In genomic region chr14:81529391-81529790, GRCh38 we compare ENCODE assay signal across 16 cellular contexts. TPM values are rescaled to one million over a fixed set of nuclear protein-coding genes. Genes with fewer than 3 reads are reported as not detected.
A peak's percentile ranks its signal among the peaks of the same experiment; 100 is the strongest.
DNase-seq lines count a peak whose midpoint lies in the region; ATAC-seq, FAIRE-seq and TF ChIP-seq lines count a peak whose summit lies in the region.
"Had no signal": no experiment of that assay in that cellular context is flagged by ENCODE, and none has a peak within 500 bp of the region (broad histone marks: within the 10 kb centered on the region; RNA-seq: fewer than 3 reads in every experiment).

No MANE protein-coding gene starts in this region.

- peaks cover 58% of the 10 kb centered on the region for H3K79me2 ChIP-seq in DND-41 (ENCODE audit: insufficient read depth, low read length)

- peaks cover 14% of the 10 kb centered on the region for H4K20me1 ChIP-seq in DND-41 (ENCODE audit: insufficient read depth, low read length)

- POLR2A ChIA-PET in A549 (lab: Yijun Ruan, JAX): no interaction called here

- FAIRE-seq in A549 (lab: Jason Lieb, UNC): no peak

- no peaks in the 10 kb centered on the region for H3K27me3 Mint-ChIP-seq in T-helper 17 cell
- H3K27me3 Mint-ChIP-seq: activated CD4-positive, alpha-beta T cell treated with anti-CD3 and anti-CD28 coated beads, Interleukin-2, amount 10 ng/mL, durations not matched to agents 24 days and 14 days had no signal

- DNase-seq in A549 (ENCODE audit: low read depth in 1 of 2, low spot score in 1 of 2) (no peak), DND-41 (no peak), T-helper 17 cell (no peak), fibroblast of the aortic adventitia (ENCODE audit: low read depth) (peak; percentile 88), left cardiac atrium (no peak), NCI-H82 treated with DMSO at 0.1 percent for 48 hours (lab: John Stamatoyannopoulos, UW; ENCODE audit: unreplicated experiment) (no peak), superior temporal gyrus (ENCODE audit: extremely low spot score) (no peak)
- DNase-seq: activated CD4-positive, alpha-beta T cell treated with anti-CD3 and anti-CD28 coated beads, Interleukin-2, amount 10 ng/mL, durations not matched to agents 24 days and 14 days; heart right ventricle; left ventricle myocardium superior; NCI-H1092; NCI-H82; SK-N-SH had no signal

- peaks cover 32% of the 10 kb centered on the region for H3K36me3 ChIP-seq in DND-41 (ENCODE audit: insufficient read depth, low read length)

- no peak for TF ChIP-seq POLR2A in A549 (IDR thresholded peaks at IDR 0.05; ENCODE audit: low read length)

- no peak overlapping the region for H3K4me3 Mint-ChIP-seq in T-helper 17 cell
- H3K4me3 Mint-ChIP-seq: activated CD4-positive, alpha-beta T cell treated with anti-CD3 and anti-CD28 coated beads, Interleukin-2, amount 10 ng/mL, durations not matched to agents 24 days and 14 days had no signal

- H3K9me3 ChIP-seq in A549 (no peaks in the 10 kb centered on the region), DND-41 (ENCODE audit: insufficient read depth, low read length, severe bottlenecking) (no peaks in the 10 kb centered on the region), T-helper 17 cell (ENCODE audit: control insufficient read depth, low read length, poor library complexity, severe bottlenecking) (no peaks in the 10 kb centered on the region)
- H3K9me3 ChIP-seq: BLaER1 treated with 17β-estradiol and CSF1 and Interleukin-3, amounts not matched to agents 10 nM and 100 nM; heart right ventricle; SK-N-SH had no signal

- WGBS in A549 (ENCODE audit: missing lambda C conversion rate): 60% methylated on average over 2 of the region's 2 CpGs

- H3K4me1 Mint-ChIP-seq in T-helper 17 cell: peaks cover 34% of the 10 kb centered on the region

- H2AFZ ChIP-seq in DND-41 (ENCODE audit: low read depth, low read length): no peak overlapping the region

- H3K36me3 Mint-ChIP-seq in T-helper 17 cell (ENCODE audit: low read depth): peaks cover 6% of the 10 kb centered on the region

- H3K27me3 ChIP-seq in DND-41 (ENCODE audit: insufficient read depth, low read length, poor library complexity): no peaks in the 10 kb centered on the region
- H3K27me3 ChIP-seq: BLaER1 treated with 17β-estradiol and CSF1 and Interleukin-3, amounts not matched to agents 10 nM and 100 nM; heart right ventricle had no signal

- peak overlapping the region; percentile 79 for H3K27ac Mint-ChIP-seq in T-helper 17 cell
- H3K27ac Mint-ChIP-seq: activated CD4-positive, alpha-beta T cell treated with anti-CD3 and anti-CD28 coated beads, Interleukin-2, amount 10 ng/mL, durations not matched to agents 24 days and 14 days had no signal

- no peak overlapping the region for H3K9ac ChIP-seq in DND-41 (ENCODE audit: low read depth, low read length)
- H3K9ac ChIP-seq: SK-N-SH had no signal

- TF ChIP-seq CTCF in A549 (IDR thresholded peaks at IDR 0.05) (no peak), DND-41 (IDR thresholded peaks at IDR 0.05; ENCODE audit: borderline replicate concordance, extremely low read depth, low read length, poor library complexity, severe bottlenecking) (no peak), fibroblast of the aortic adventitia (IDR thresholded peaks at IDR 0.05; ENCODE audit: insufficient read depth, low read length) (no peak)

- ATAC-seq in A549: no peak
- ATAC-seq in DND-41 (ENCODE audit: insufficient read depth, low read depth): no peak
- no peak for ATAC-seq in T-helper 17 cell
- no peak for ATAC-seq in left cardiac atrium
- no peak for ATAC-seq in HG03280 (IDR thresholded peaks at IDR 0.05; ENCODE audit: unreplicated experiment)
- ATAC-seq: activated naive CD4-positive, alpha-beta T cell treated with anti-CD3 and anti-CD28 coated beads, Interleukin-2, amount 50 U/mL, for 72 hours; heart right ventricle; left ventricle myocardium superior had no signal

- H3K4me3 ChIP-seq in A549 (no peak overlapping the region), DND-41 (ENCODE audit: low read depth in 1 of 2, low read length in 2 of 2) (peak overlapping the region in 1 of 2 experiments; percentile 12; a peak in 1 of 4 replicates), fibroblast of the aortic adventitia (ENCODE audit: low read depth, low read length) (no peak overlapping the region)
- H3K4me3 ChIP-seq: BLaER1 treated with 17β-estradiol and CSF1 and Interleukin-3, amounts not matched to agents 10 nM and 100 nM; heart right ventricle had no signal

- CTCF ChIA-PET in A549 (lab: Yijun Ruan, JAX): interaction anchor here (0.6 to 0.8 kb wide), 2 partner anchors 61 to 65 kb away, joined by 3 read pairs; no protein-coding TSS in a partner anchor

- no peak for TF ChIP-seq EP300 in A549 (IDR thresholded peaks at IDR 0.05)

- TF ChIP-seq RAD21 in A549 (conservative IDR thresholded peaks at IDR 0.05 in 1 of 2, IDR thresholded peaks at IDR 0.05 in 1 of 2): no peak

- intact Hi-C loops in left cardiac atrium (cut with DNase I): no loop called here

- H3K4me1 ChIP-seq in A549 (peaks cover 30% of the 10 kb centered on the region; the same call in 2 of the 3 replicates), DND-41 (ENCODE audit: insufficient read depth, low read length) (peaks cover 44% of the 10 kb centered on the region)

- H3K27ac ChIP-seq in A549: peak overlapping the region; percentile 21 to 44; a peak in 3 of 6 replicates
- peak overlapping the region; percentile 42; the same call in 1 of the 2 replicates for H3K27ac ChIP-seq in DND-41 (ENCODE audit: low read length)
- H3K27ac ChIP-seq: BLaER1 treated with 17β-estradiol and CSF1 and Interleukin-3, amounts not matched to agents 10 nM and 100 nM; heart right ventricle had no signal

- peak overlapping the region; percentile 44; the same call in 2 of the 3 replicates for H3K4me2 ChIP-seq in A549
- H3K4me2 ChIP-seq in DND-41 (ENCODE audit: insufficient read depth, low read length): peak overlapping the region; percentile 44; the same call in 1 of the 2 replicates
- H3K4me2 ChIP-seq: SK-N-SH had no signal

TF ChIP-seq in A549, 52 proteins besides CTCF, POLR2A, EP300 and RAD21:
- TF ChIP-seq HDAC2 (IDR thresholded peaks at IDR 0.05) (no peak), CEBPB (IDR thresholded peaks at IDR 0.05) (0 out of 4 replicates have a peak, but pooled peaks of 1 of the 2 experiments have one; percentile 20)

RNA-seq across cellular contexts. Expression of gene SEL1L, which starts 4.3 kb away (rescaled TPM):
- polyA plus RNA-seq in A549 (2011; rRNA removed): 43.2 and 54.2 TPM in 2 replicates
- 5.1 and 6.1 TPM in 2 replicates for polyA plus RNA-seq in A549 (2012; cell fraction: cytosol; rRNA removed)
- 7.1 and 9.9 TPM in 2 replicates for polyA plus RNA-seq in A549 (2012; cell fraction: nucleus; rRNA removed)
- 24.6 to 26.8 TPM (median 25.9 TPM) in 3 replicates for polyA plus RNA-seq in A549 (2017; fragmentation: RNase III; extraction: RNeasy Plus Mini Kit Qiagen cat#74134 plus additional on column Dnase treatment)
- polyA minus RNA-seq in A549 (2011; rRNA and poly(A)+ RNA removed): 31.3 and 34.0 TPM in 2 replicates
- total RNA-seq in T-helper 17 cell: 10 to 100 TPM; 44.2 to 61.1 TPM
- total RNA-seq in fibroblast of the aortic adventitia (ENCODE audit: low replicate concordance): 112 and 128 TPM in 2 replicates
- total RNA-seq in left cardiac atrium: 10 to 100 TPM; 56.9 to 66.0 TPM
